ENCODE assay signal across 31 cellular contexts in the genomic region with DNA sequence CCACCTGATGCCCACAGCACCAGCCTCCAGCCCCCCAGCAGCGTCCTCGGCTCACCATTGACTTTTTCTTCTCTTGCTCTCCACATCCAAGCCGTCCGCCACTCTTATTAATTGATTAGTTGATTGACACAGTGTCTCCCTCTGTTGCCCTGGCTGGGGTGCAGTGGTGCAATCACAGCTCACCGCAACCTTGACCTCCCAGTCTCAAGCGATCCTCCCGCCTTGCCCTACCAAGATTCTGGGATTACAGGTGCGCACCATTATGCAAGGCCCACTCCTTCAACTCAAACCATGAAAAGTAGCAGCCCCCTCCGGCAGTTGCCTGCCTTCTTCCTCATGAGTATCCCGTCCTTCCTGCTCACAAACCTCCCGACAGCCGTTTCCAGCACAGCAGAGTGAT. TPM values are rescaled to one million over a fixed set of nuclear protein-coding genes. Genes with fewer than 3 reads are reported as not detected.
"Had no signal": no experiment of that assay in that cellular context is flagged by ENCODE, and none has a peak within 500 bp of the region (broad histone marks: within the 10 kb centered on the region; RNA-seq: fewer than 3 reads in every experiment).

No MANE protein-coding gene starts in this region.

- ATAC-seq: Panc1, T-helper 17 cell had no signal

- H3K4me1 Mint-ChIP-seq: activated B cell treated with CpG ODN at 0.5 μM for 24 hours, IgD-negative memory B cell had no signal

- DNase-seq: activated B cell treated with CpG ODN at 0.5 μM for 24 hours; activated CD4-positive, alpha-beta T cell treated with anti-CD3 and anti-CD28 coated beads for 1 hour; activated CD4-positive, alpha-beta T cell treated with anti-CD3 and anti-CD28 coated beads, Interleukin-2, amount 10 ng/mL, durations not matched to agents 24 days and 14 days; activated CD4-positive, alpha-beta T cell treated with anti-CD3 and anti-CD28 coated beads, Interleukin-2, amount 50 U/mL, for 48 hours; activated CD8-positive, alpha-beta memory T cell treated with anti-CD3 and anti-CD28 coated beads, Interleukin-2, amount 50 U/mL, for 4 hours; activated effector memory CD4-positive, alpha-beta T cell treated with Interleukin-2 at 50 U/mL for 16 hours; activated naive CD4-positive, alpha-beta T cell; activated T-cell treated with anti-CD3 and anti-CD28 coated beads, Interleukin-2, amount 50 U/mL, for 1 hour; amygdala; KG1; NCI-H1092; NCI-H1417; NCI-H1930; NCI-H2171 treated with DMSO at 0.1 percent for 48 hours; NCI-H226; NCI-H526; NCI-H774; SHP77 treated with DMSO at 0.1 percent for 48 hours; T-helper 17 cell; T-helper 9 cell had no signal

- H3K27ac Mint-ChIP-seq: activated B cell treated with CpG ODN at 0.5 μM for 24 hours; activated CD4-positive, alpha-beta T cell treated with anti-CD3 and anti-CD28 coated beads, Interleukin-2, amount 10 ng/mL, durations not matched to agents 24 days and 14 days; activated naive CD8-positive, alpha-beta T cell; brain; T-helper 17 cell had no signal

- H3K27me3 Mint-ChIP-seq: activated B cell treated with CpG ODN at 0.5 μM for 24 hours; activated CD4-positive, alpha-beta T cell treated with anti-CD3 and anti-CD28 coated beads, Interleukin-2, amount 10 ng/mL, durations not matched to agents 24 days and 14 days; activated naive CD8-positive, alpha-beta T cell; brain; IgD-negative memory B cell; T-helper 17 cell had no signal

- H3K9me3 Mint-ChIP-seq: activated CD4-positive, alpha-beta T cell treated with anti-CD3 and anti-CD28 coated beads, Interleukin-2, amount 10 ng/mL, durations not matched to agents 24 days and 14 days; brain; central memory CD8-positive, alpha-beta T cell; IgD-negative memory B cell had no signal

- H3K4me3 Mint-ChIP-seq: activated B cell treated with CpG ODN at 0.5 μM for 24 hours; activated CD4-positive, alpha-beta T cell treated with anti-CD3 and anti-CD28 coated beads, Interleukin-2, amount 10 ng/mL, durations not matched to agents 24 days and 14 days; activated naive CD8-positive, alpha-beta T cell; brain; central memory CD8-positive, alpha-beta T cell; T-helper 17 cell had no signal

RNA-seq across cellular contexts. Expression of gene TEX29, which starts 0.9 kb away (rescaled TPM):
- total RNA-seq: activated CD8-positive, alpha-beta memory T cell treated with anti-CD3 and anti-CD28 coated beads for 36 hours; LHCN-M2; M059J; NCI-H460; OCI-LY7; SK-MEL-5; T-helper 17 cell had no signal
- polyA plus RNA-seq: IgD-negative memory B cell had no signal
